19 cellular contexts compared by ENCODE assay signal in genomic region chr5:68053202-68053601, GRCh38.
DNase-seq lines count a peak whose midpoint lies in the region; ATAC-seq and TF ChIP-seq lines count a peak whose summit lies in the region.
"Had no signal": no experiment of that assay in that cellular context is flagged by ENCODE, and none has a peak within 500 bp of the region (broad histone marks: within the 10 kb centered on the region; RNA-seq: fewer than 3 reads in every experiment).

No MANE protein-coding gene starts in this region.

- no peak overlapping the region for H3K27ac ChIP-seq in RWPE2 (ENCODE audit: poor library complexity, severe bottlenecking)
- H3K27ac ChIP-seq: BLaER1, RWPE1 had no signal

- ATAC-seq in RWPE2 (ENCODE audit: low read depth) = peak; percentile 51; the same call in 2 of the 3 replicates
- ATAC-seq in HG03139 (IDR thresholded peaks at IDR 0.05; ENCODE audit: unreplicated experiment) = no peak
- ATAC-seq: K562, PC-3 had no signal

- H3K4me3 ChIP-seq in RWPE2 (ENCODE audit: severe bottlenecking) = no peak overlapping the region
- no peak overlapping the region for H3K4me3 ChIP-seq in epithelial cell of esophagus (ENCODE audit: low read length)
- H3K4me3 ChIP-seq: BLaER1, K562 had no signal

- TF ChIP-seq CTCF in RWPE2 (IDR thresholded peaks at IDR 0.05; ENCODE audit: poor library complexity, severe bottlenecking) (no peak), epithelial cell of esophagus (IDR thresholded peaks at IDR 0.05; ENCODE audit: insufficient read depth, low read depth, low read length, missing control alignments) (no peak)

- H3K9me3 ChIP-seq in RWPE2 (ENCODE audit: severe bottlenecking) = no peaks in the 10 kb centered on the region

- H3K36me3 ChIP-seq in RWPE2 (ENCODE audit: low read depth) = no peaks in the 10 kb centered on the region
- H3K36me3 ChIP-seq: BLaER1 had no signal

- no peaks in the 10 kb centered on the region for H3K27me3 ChIP-seq in RWPE2 (ENCODE audit: insufficient read depth, poor library complexity, severe bottlenecking)
- H3K27me3 ChIP-seq: BLaER1 had no signal

- no peaks in the 10 kb centered on the region for H3K4me1 ChIP-seq in RWPE2 (ENCODE audit: insufficient read depth, poor library complexity, severe bottlenecking)
- H3K4me1 ChIP-seq: BLaER1 had no signal

- DNase-seq in HCEC 1CT = peak; percentile 45
- no peak for DNase-seq in RWPE2 (ENCODE audit: low spot score)
- DNase-seq in epithelial cell of esophagus (ENCODE audit: low read depth) = peak; percentile 16
- DNase-seq in kidney tubule cell (ENCODE audit: low spot score) = peak; percentile 30
- DNase-seq in activated naive CD4-positive, alpha-beta T cell treated with anti-CD3 and anti-CD28 coated beads, Interleukin-2, amount 50 U/mL, for 16 hours = no peak
- DNase-seq in stimulated activated naive CD4-positive, alpha-beta T cell (lab: John Stamatoyannopoulos, UW) = no peak
- DNase-seq in NK-92 (lab: John Stamatoyannopoulos, UW; ENCODE audit: unreplicated experiment) = no peak
- DNase-seq: Calu3; CD4-positive, alpha-beta memory T cell; DMS53; NCI-H1417; NCI-H2029; NCI-H345; NCI-H524 treated with DMSO at 0.1 percent for 48 hours; PC-3 had no signal

Comparison
In these comparisons a context has a peak if more than half of its experiments do, and no peak if none do; other contexts are left out.
1. DNase-seq: peak in HCEC 1CT (single experiment), epithelial cell of esophagus (single experiment) and kidney tubule cell (single experiment); none in RWPE2 (single experiment), activated naive CD4-positive, alpha-beta T cell treated with anti-CD3 and anti-CD28 coated beads, Interleukin-2, amount 50 U/mL, for 16 hours (single experiment), stimulated activated naive CD4-positive, alpha-beta T cell (0 of 6) and NK-92 (single experiment).